ENCODE assay signal across 8 cellular contexts in the genomic region with DNA sequence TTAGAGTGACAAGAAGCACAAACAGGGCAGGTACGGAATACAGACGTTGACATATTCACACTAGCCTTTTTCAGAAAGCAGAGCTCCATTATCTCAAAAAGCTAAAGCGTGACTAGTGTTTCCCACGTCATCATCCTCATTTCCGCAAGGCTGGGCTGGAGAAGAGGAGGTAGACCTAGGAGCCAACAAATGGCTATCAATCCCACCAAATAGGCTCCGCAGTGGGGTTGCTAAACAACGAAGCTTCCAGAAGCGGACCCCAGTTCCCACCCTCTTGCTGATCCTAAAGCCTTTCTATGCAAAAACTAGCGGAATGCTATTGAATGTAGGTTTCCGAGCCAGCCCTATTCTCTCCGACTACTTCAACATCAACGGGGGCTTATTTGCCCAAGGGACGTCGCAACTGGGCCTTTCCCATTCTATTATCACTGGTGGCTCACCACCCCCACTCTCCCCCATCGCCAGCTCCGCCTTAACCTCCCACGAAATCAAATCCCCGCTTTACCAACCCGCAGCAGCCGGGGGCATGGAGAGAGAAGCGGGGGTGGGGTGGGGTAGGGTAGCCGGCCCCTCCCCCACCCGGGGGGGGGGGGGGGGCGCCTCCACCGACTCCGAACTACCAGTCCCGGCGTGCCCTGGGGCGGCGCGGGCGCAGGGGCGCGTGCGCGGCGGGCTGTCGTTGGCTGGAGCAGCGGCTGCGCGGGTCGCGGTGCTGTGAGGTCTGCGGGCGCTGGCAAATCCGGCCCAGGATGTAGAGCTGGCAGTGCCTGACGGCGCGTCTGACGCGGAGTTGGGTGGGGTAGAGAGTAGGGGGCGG. TPM values are rescaled to one million over a fixed set of nuclear protein-coding genes. Genes with fewer than 3 reads are reported as not detected.
DNase-seq lines count a peak whose midpoint lies in the region; ATAC-seq and TF ChIP-seq lines count a peak whose summit lies in the region.

A gene with protein sequence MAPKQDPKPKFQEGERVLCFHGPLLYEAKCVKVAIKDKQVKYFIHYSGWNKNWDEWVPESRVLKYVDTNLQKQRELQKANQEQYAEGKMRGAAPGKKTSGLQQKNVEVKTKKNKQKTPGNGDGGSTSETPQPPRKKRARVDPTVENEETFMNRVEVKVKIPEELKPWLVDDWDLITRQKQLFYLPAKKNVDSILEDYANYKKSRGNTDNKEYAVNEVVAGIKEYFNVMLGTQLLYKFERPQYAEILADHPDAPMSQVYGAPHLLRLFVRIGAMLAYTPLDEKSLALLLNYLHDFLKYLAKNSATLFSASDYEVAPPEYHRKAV (plus strand): TSS at position 736 of the 817 bp plus-strand sequence. CDS start 128 bp downstream, outside the sequence.

- H3K4me2 ChIP-seq in IMR-90 (ENCODE audit: low read depth, low read length) (peak within 1 kb of the TSS; percentile 96), OCI-LY3 (ENCODE audit: low read length) (peak within 1 kb of the TSS; percentile 98)

- peak within 1 kb of the TSS; percentile 100 for H3K14ac ChIP-seq in IMR-90 (replicated peaks; ENCODE audit: low read depth, low read length)

- no CpG with 5 or more reads among the region's 52 CpGs for WGBS in IMR-90 (ENCODE audit: extremely low coverage in 2 of 2, insufficient read length in 1 of 2), 2 experiments
- WGBS in mesodermal cell (ENCODE audit: insufficient coverage in 2 of 2), 2 experiments, result 5 to 6% methylated on average over 7 to 24 of the region's 52 CpGs

- in situ Hi-C loops in IMR-90 (cut with MboI; ENCODE audit: low sequenced_read_pairs) (no loop called here), endometrial microvascular endothelial cells (cut with HindIII; ENCODE audit: inconsistent ontology term, low pct_unique_long_range_greater_than_20kb, low sequenced_read_pairs) (no loop called here)

- TF ChIP-seq RAD21 in IMR-90 (IDR thresholded peaks at IDR 0.05; ENCODE audit: low read length), result no peak

- H3K4me1 ChIP-seq in IMR-90 (ENCODE audit: control insufficient read depth, insufficient read depth, low read length), result peaks cover 2% of the 10 kb centered on the region; the same call in 1 of the 2 replicates
- H3K4me1 ChIP-seq in OCI-LY3 (ENCODE audit: low read length), result peaks cover 20% of the 10 kb centered on the region
- H3K4me1 ChIP-seq in mesodermal cell (ENCODE audit: control insufficient read depth, insufficient read depth, low read length, poor library complexity, severe bottlenecking), result peaks cover 12% of the 10 kb centered on the region

- H3K27me3 ChIP-seq in IMR-90 (ENCODE audit: control insufficient read depth, insufficient read depth, low read length) (no peaks in the 10 kb centered on the region), OCI-LY3 (ENCODE audit: low read depth, low read length) (no peaks in the 10 kb centered on the region)

- H3K9me1 ChIP-seq in IMR-90 (ENCODE audit: insufficient read depth, low read length), result no peaks in the 10 kb centered on the region

- intact Hi-C loops in IMR-90 (cut with micrococcal nuclease), result loop anchor here (5.0 kb wide), 1 partner anchor 120 kb away; no protein-coding TSS in a partner anchor

- POLR2A ChIA-PET in IMR-90 (lab: Charles Lee; ENCODE audit: unreplicated experiment), result interaction anchor here (0.6 kb wide), 1 partner anchor 308 kb away, joined by 7 read pairs; no protein-coding TSS in a partner anchor

- H2BK15ac ChIP-seq in IMR-90 (ENCODE audit: low read depth, low read length), result peak within 1 kb of the TSS; percentile 83; the same call in 2 of the 3 replicates

- dilution Hi-C loops in IMR-90 (cut with HindIII; ENCODE audit: low sequenced_read_pairs, unreplicated experiment), result no loop called here

- no peaks in the 10 kb centered on the region for H3K36me3 ChIP-seq in IMR-90 (ENCODE audit: control insufficient read depth, insufficient read depth, low read length)
- peaks cover 5% of the 10 kb centered on the region for H3K36me3 ChIP-seq in OCI-LY3 (replicated peaks; ENCODE audit: low read depth, low read length)
- H3K36me3 ChIP-seq in mesodermal cell (ENCODE audit: control insufficient read depth, insufficient read depth, low read length), result peaks cover 3% of the 10 kb centered on the region

- peak within 1 kb of the TSS; percentile 100 for H3K56ac ChIP-seq in IMR-90 (ENCODE audit: extremely low read depth, insufficient read depth, low read length)

- peak within 1 kb of the TSS; percentile 81 for H3K18ac ChIP-seq in IMR-90 (ENCODE audit: low read depth, low read length)

- peak within 1 kb of the TSS; percentile 94 for H3K27ac ChIP-seq in IMR-90 (ENCODE audit: insufficient read depth, low read length)
- H3K27ac ChIP-seq in OCI-LY3 (ENCODE audit: low read length), result peak within 1 kb of the TSS; percentile 97
- peak within 1 kb of the TSS; percentile 100 for H3K27ac ChIP-seq in mesodermal cell (ENCODE audit: low read depth, low read length, severe bottlenecking)

- peak within 1 kb of the TSS; percentile 100 for H4K91ac ChIP-seq in IMR-90 (ENCODE audit: insufficient read depth, low read depth, low read length)

- peaks cover 39% of the 10 kb centered on the region for H4K20me1 ChIP-seq in IMR-90 (ENCODE audit: insufficient read depth, low read length)
- peaks cover 38% of the 10 kb centered on the region for H4K20me1 ChIP-seq in OCI-LY3 (ENCODE audit: insufficient read depth, low read length)

- H4K8ac ChIP-seq in IMR-90 (ENCODE audit: low read depth in 2 of 2, low read length in 2 of 2), result peak within 1 kb of the TSS; percentile 99 to 100

- BruUV-seq in IMR-90 (replicated peaks; lab: Mats Ljungman, UMichigan), result no TSS peak

- peak within 1 kb of the TSS; percentile 93 for H2BK5ac ChIP-seq in IMR-90 (ENCODE audit: low read depth, low read length, poor library complexity, severe bottlenecking)

- H2BK20ac ChIP-seq in IMR-90 (ENCODE audit: low read depth, low read length), result peak within 1 kb of the TSS; percentile 47

- peak within 1 kb of the TSS; percentile 99 for H4K5ac ChIP-seq in IMR-90 (ENCODE audit: low read depth, low read length)

- H3K9ac ChIP-seq in IMR-90 (ENCODE audit: low read depth, low read length), result peak within 1 kb of the TSS; percentile 98
- H3K9ac ChIP-seq in OCI-LY3 (ENCODE audit: low read length), result peak within 1 kb of the TSS; percentile 100

- H2BK120ac ChIP-seq in IMR-90 (ENCODE audit: low read depth, low read length), result peak within 1 kb of the TSS; percentile 83

- ATAC-seq in GM21529 (IDR thresholded peaks at IDR 0.05; ENCODE audit: unreplicated experiment), result peak; percentile 81
- ATAC-seq in IMR-90 (ENCODE audit: low read depth), result peak; percentile 90

- peaks cover 3 to 16% of the 10 kb centered on the region in 2 experiments; a peak in 2 of 4 replicates for H3K79me1 ChIP-seq in IMR-90 (ENCODE audit: low read depth in 1 of 2, low read length in 2 of 2)

- no peak for TF ChIP-seq CTCF in IMR-90 (conservative IDR thresholded peaks at IDR 0.05; ENCODE audit: low read depth, low read length)
- no peak for TF ChIP-seq CTCF in OCI-LY3 (IDR thresholded peaks at IDR 0.05; ENCODE audit: low read depth, low read length)

- DNase-seq in COR-L47 (lab: John Stamatoyannopoulos, UW) (peak; percentile 97), IMR-90 (peak; percentile 95)
- peak; percentile 97 for DNase-seq in activated CD8-positive, alpha-beta memory T cell treated with anti-CD3 and anti-CD28 coated beads, Interleukin-2, amount 50 U/mL, for 48 hours
- peak; percentile 82 for DNase-seq in stimulated activated CD8-positive, alpha-beta memory T cell treated with anti-CD3 and anti-CD28 coated beads, Interleukin-15, amount 100 ng/mL, for 1 hour (ENCODE audit: low read depth)

- peak within 1 kb of the TSS; percentile 100 for H3K23ac ChIP-seq in IMR-90 (ENCODE audit: low read depth, low read length)

- H2AFZ ChIP-seq in IMR-90 (replicated peaks; ENCODE audit: low read length, poor library complexity), result peak within 1 kb of the TSS; percentile 90
- peak within 1 kb of the TSS; percentile 91 for H2AFZ ChIP-seq in OCI-LY3 (ENCODE audit: low read depth, low read length)

- peak within 1 kb of the TSS; percentile 100 for H3K4ac ChIP-seq in IMR-90 (ENCODE audit: low read depth, low read length)

- CTCF ChIA-PET in IMR-90 (lab: Yijun Ruan, JAX), result interaction anchor here (0.7 to 1.0 kb wide), 2 partner anchors 13 to 64 kb away, joined by 4 to 6 read pairs; no protein-coding TSS in a partner anchor

- H3K4me3 ChIP-seq in IMR-90 (ENCODE audit: insufficient read depth, low read depth, low read length), result peak within 1 kb of the TSS; percentile 67
- peak within 1 kb of the TSS; percentile 96 for H3K4me3 ChIP-seq in OCI-LY3 (ENCODE audit: low read length)
- peak within 1 kb of the TSS; percentile 94 for H3K4me3 ChIP-seq in mesodermal cell (ENCODE audit: extremely low read depth, insufficient read depth, low read length, poor library complexity, severe bottlenecking)

- TF ChIP-seq POLR2A in IMR-90 (IDR thresholded peaks at IDR 0.05; ENCODE audit: low read depth, low read length), result no peak

- H3K79me2 ChIP-seq in OCI-LY3 (ENCODE audit: low read length), result peaks cover 46% of the 10 kb centered on the region

- H2AK9ac ChIP-seq in IMR-90 (replicated peaks; ENCODE audit: low read depth, low read length, poor library complexity), result peak within 1 kb of the TSS; percentile 100

- H3K9me3 ChIP-seq in IMR-90 (ENCODE audit: control insufficient read depth, insufficient read depth, low read length) (no peaks in the 10 kb centered on the region), OCI-LY3 (ENCODE audit: insufficient read depth, low read length) (no peaks in the 10 kb centered on the region), mesodermal cell (ENCODE audit: control insufficient read depth, low read length) (no peaks in the 10 kb centered on the region)

- peak within 1 kb of the TSS; percentile 100 for H2AK5ac ChIP-seq in IMR-90 (ENCODE audit: low read depth, low read length)

TF ChIP-seq in IMR-90, 13 proteins besides CTCF, POLR2A, EP300 and RAD21 (continues in another document):
- TF ChIP-seq MAFK (IDR thresholded peaks at IDR 0.05; ENCODE audit: low read depth, low read length), result no peak
- peak; percentile 10; the same call in 1 of the 2 replicates for TF ChIP-seq MXI1 (IDR thresholded peaks at IDR 0.05; ENCODE audit: borderline replicate concordance, low read depth, low read length)
- no peak for TF ChIP-seq NFE2L2 (IDR thresholded peaks at IDR 0.05; ENCODE audit: low read depth, low read length)
- TF ChIP-seq, protein P1, sequence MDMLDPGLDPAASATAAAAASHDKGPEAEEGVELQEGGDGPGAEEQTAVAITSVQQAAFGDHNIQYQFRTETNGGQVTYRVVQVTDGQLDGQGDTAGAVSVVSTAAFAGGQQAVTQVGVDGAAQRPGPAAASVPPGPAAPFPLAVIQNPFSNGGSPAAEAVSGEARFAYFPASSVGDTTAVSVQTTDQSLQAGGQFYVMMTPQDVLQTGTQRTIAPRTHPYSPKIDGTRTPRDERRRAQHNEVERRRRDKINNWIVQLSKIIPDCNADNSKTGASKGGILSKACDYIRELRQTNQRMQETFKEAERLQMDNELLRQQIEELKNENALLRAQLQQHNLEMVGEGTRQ (IDR thresholded peaks at IDR 0.05; ENCODE audit: low read depth, low read length), result peak; percentile 38; the same call in 1 of the 2 replicates

RNA-seq across cellular contexts. Expression of the gene that starts here (rescaled TPM):
- total RNA-seq in IMR-90 (2012; rRNA removed) (217 and 485 TPM in 2 replicates), endometrial microvascular endothelial cells (ENCODE audit: inconsistent ontology term) (236 TPM)
- 354 and 392 TPM in 2 replicates for polyA plus RNA-seq in IMR-90 (2012; rRNA removed)
- 33.6 and 79.5 TPM in 2 replicates for polyA plus RNA-seq in IMR-90 (2012; cell fraction: cytosol; rRNA removed)
- 6.7 and 91.3 TPM in 2 replicates for polyA plus RNA-seq in IMR-90 (2012; cell fraction: nucleus; rRNA removed; ENCODE audit: low replicate concordance)
- polyA plus RNA-seq in mesodermal cell (2013, experiment 1 of 2), result 416 TPM
- polyA plus RNA-seq in mesodermal cell (2013, experiment 2 of 2), result 429 TPM

Comparison
In these comparisons a context has a peak if more than half of its experiments do, and no peak if none do; other contexts are left out.
1. Peak in every context shown above with its lines: DNase-seq, ATAC-seq, H3K4me3 ChIP-seq and H3K27ac ChIP-seq.